In the genomic region with DNA sequence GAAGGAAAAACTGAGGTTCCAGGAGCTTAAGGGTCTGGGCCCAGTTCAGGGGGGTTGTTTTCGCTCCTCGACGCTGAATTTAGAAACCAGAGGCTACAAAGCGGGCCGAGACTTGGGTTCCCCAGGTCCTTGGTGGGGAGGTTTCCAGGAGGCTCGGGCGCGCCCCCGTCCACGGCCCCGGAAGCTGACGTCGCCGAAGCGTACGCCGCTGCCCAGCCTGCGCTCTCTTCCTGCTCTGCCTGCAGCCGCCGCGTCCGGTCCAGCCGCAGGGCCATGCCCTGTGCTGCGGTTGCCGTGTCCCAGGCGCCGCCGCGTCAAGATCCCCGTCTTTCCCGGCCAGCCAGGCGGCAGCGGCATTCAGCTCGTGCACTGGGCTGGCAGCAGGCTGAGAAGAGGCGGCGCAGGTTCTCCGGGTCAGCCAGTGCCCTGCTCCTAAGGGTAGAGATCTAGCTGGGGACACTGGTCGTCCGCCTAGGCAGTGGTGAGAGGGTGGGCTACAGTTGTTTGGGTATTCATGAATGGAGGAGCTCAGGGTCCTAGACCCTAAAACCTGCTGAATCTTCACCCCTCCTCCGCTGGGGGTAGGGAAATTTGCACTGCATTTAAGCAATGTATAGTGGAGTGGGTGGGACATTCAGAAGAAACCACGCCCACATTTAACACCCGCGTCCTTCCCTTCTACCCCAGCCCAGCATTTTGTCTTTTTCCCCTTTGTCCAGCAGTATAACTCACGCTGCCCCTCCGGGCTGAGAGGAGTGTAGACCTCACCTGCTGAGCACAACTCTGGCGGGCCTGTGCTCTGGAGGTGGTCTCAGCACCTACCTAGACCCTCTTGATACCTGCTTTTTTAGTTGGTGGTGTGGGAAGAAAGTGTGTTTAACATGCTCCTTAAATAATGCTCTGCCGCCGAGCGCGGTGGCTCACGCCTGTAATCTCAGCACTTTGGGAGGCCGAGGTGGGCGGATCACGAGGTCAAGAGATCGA, we compare ENCODE assay signal across 8 cellular contexts. TPM values are rescaled to one million over a fixed set of nuclear protein-coding genes. Genes with fewer than 3 reads are reported as not detected.
A peak's percentile ranks its signal among the peaks of the same experiment; 100 is the strongest.
DNase-seq lines count a peak whose midpoint lies in the region; ATAC-seq, FAIRE-seq and TF ChIP-seq lines count a peak whose summit lies in the region.

No MANE protein-coding gene starts in this region.

- peak overlapping the region; percentile 94 to 100 (median 100) for H3K27ac Mint-ChIP-seq in immature natural killer cell

- H3K27ac ChIP-seq in small intestine (ENCODE audit: low read depth in 1 of 2, low read length in 1 of 2): peak overlapping the region; percentile 97 to 98

- H3K9me3 Mint-ChIP-seq in immature natural killer cell: no peaks in the 10 kb centered on the region

- TF ChIP-seq CTCF in WI38 (IDR thresholded peaks at IDR 0.05; ENCODE audit: low read depth, low read length): no peak
- no peak for TF ChIP-seq CTCF in bronchial epithelial cell (IDR thresholded peaks at IDR 0.05; ENCODE audit: insufficient read depth, low read length, severe bottlenecking)

- H3K9me3 ChIP-seq in small intestine (ENCODE audit: control insufficient read depth, low read depth): no peaks in the 10 kb centered on the region

- peaks cover 9 to 19% (median 14%) of the 10 kb centered on the region in 3 donors for H3K27me3 Mint-ChIP-seq in immature natural killer cell (ENCODE audit: low read depth in 3 of 3)

- peaks cover 0 to 4% (median 0%) of the 10 kb centered on the region in 3 donors for H3K36me3 Mint-ChIP-seq in immature natural killer cell

- H3K36me3 ChIP-seq in bronchial epithelial cell (ENCODE audit: control insufficient read depth, insufficient read depth, low read length) (no peaks in the 10 kb centered on the region), small intestine (ENCODE audit: control insufficient read depth in 2 of 2, insufficient read depth in 2 of 2, low read length in 2 of 2) (no peaks in the 10 kb centered on the region)

- H3K4me3 Mint-ChIP-seq in immature natural killer cell: peak overlapping the region; percentile 97 to 99 (median 99)

- H3K27me3 ChIP-seq in bronchial epithelial cell (ENCODE audit: control insufficient read depth, insufficient read depth, low read length) (no peaks in the 10 kb centered on the region), small intestine (ENCODE audit: control insufficient read depth in 2 of 2, insufficient read depth in 2 of 2, low read length in 2 of 2) (no peaks in the 10 kb centered on the region)

- peak overlapping the region; percentile 98 for H3K4me3 ChIP-seq in WI38 (ENCODE audit: low read depth, low read length)
- H3K4me3 ChIP-seq in bronchial epithelial cell (ENCODE audit: low read depth, low read length): peak overlapping the region; percentile 91
- H3K4me3 ChIP-seq in small intestine (ENCODE audit: low read depth in 1 of 2, low read length in 2 of 2): peak overlapping the region; percentile 58 to 65

- TF ChIP-seq POLR2A in GM12891 (IDR thresholded peaks at IDR 0.05; ENCODE audit: low read depth, low read length): peak; percentile 66

- ATAC-seq in HG02642 (IDR thresholded peaks at IDR 0.05; ENCODE audit: poor library complexity, unreplicated experiment) (peak; percentile 60), HG03457 (IDR thresholded peaks at IDR 0.05; ENCODE audit: unreplicated experiment) (no peak)

- H3K4me1 ChIP-seq in small intestine (ENCODE audit: control insufficient read depth in 2 of 2, insufficient read depth in 1 of 2, low read depth in 1 of 2, low read length in 1 of 2): peaks cover 7 to 13% of the 10 kb centered on the region in 2 donors

- FAIRE-seq in GM12891 (lab: Jason Lieb, UNC) (peak; percentile 87), bronchial epithelial cell (lab: Jason Lieb, UNC) (no peak), small intestine (lab: Jason Lieb, UNC) (no peak)

- no peak for DNase-seq in GM12891 (ENCODE audit: insufficient read length, low spot score)
- DNase-seq in NCI-H187 treated with DMSO at 0.1 percent for 48 hours (lab: John Stamatoyannopoulos, UW): peak; percentile 7
- DNase-seq in bronchial epithelial cell (ENCODE audit: low read depth): peak; percentile 49
- peak; percentile 82 to 84 (median 84) for DNase-seq in immature natural killer cell
- DNase-seq in small intestine: peak; percentile 82

- 16 to 17% (median 17%) methylated on average over 54 to 55 of the region's 55 CpGs for WGBS in small intestine, 3 donors

- peaks cover 54 to 62% of the 10 kb centered on the region in 2 donors for H3K4me1 Mint-ChIP-seq in immature natural killer cell

TF ChIP-seq in GM12891, 5 proteins besides CTCF, POLR2A, EP300 and RAD21:
- TF ChIP-seq POLR2AphosphoS5 (IDR thresholded peaks at IDR 0.05; ENCODE audit: low read depth, low read length): peak; percentile 64; the same call in 1 of the 2 replicates
- TF ChIP-seq SPI1 (IDR thresholded peaks at IDR 0.05; ENCODE audit: low read depth, low read length): no peak
- no peak; the same call in 1 of the 2 replicates for TF ChIP-seq TAF1 (IDR thresholded peaks at IDR 0.05; ENCODE audit: low read depth, low read length)
- TF ChIP-seq POU2F2 (IDR thresholded peaks at IDR 0.05; ENCODE audit: low read depth, low read length): 0 out of 2 replicates have a peak, but pooled peaks have one; percentile 22

RNA-seq across cellular contexts. Expression of a gene that starts 1.1 kb away (rescaled TPM):
- 42.8 TPM for polyA plus RNA-seq in GM12891 (2012; ENCODE audit: low read depth, missing spikeins)
- 24.7 and 50.2 TPM in 2 replicates for total RNA-seq in bronchial epithelial cell
- polyA plus RNA-seq in immature natural killer cell: 10 to 100 TPM; 11.6 to 65.0 (median 22.7) TPM
- 10 to 100 TPM; 47.7 to 55.9 (median 49.6) TPM for polyA plus RNA-seq in small intestine

RNA-seq across cellular contexts. Expression of a gene that starts 50.9 kb away (rescaled TPM):
- not detected for polyA plus RNA-seq in GM12891 (2012; ENCODE audit: low read depth, missing spikeins)
- not detected in 2 replicates for total RNA-seq in bronchial epithelial cell
- polyA plus RNA-seq in immature natural killer cell: not detected
- 100 to 1,000 TPM in 1 of 3 donors, 10 to 100 TPM in 2; 26.1 to 122 (median 83.6) TPM for polyA plus RNA-seq in small intestine

RNA-seq across cellular contexts. Expression of a gene that starts 53.3 kb away (rescaled TPM):
- not detected for polyA plus RNA-seq in GM12891 (2012; ENCODE audit: low read depth, missing spikeins)
- not detected in 2 replicates for total RNA-seq in bronchial epithelial cell
- polyA plus RNA-seq in immature natural killer cell (not detected), small intestine (1 to 10 TPM; 1.4 to 5.4 (median 5.4) TPM)

Comparison
In these comparisons a context has a peak if more than half of its experiments do, and no peak if none do; other contexts are left out.
1. RNA of a gene that starts 50.9 kb away (polyA plus RNA-seq): 26.1 to 122 TPM in small intestine; not detected in immature natural killer cell; every median in the first group is over 10 times any median in the second.
2. Peak in every context shown above with its lines, with median percentiles within 50 percentile points of each other: H3K4me3 ChIP-seq.